ENCODE assay signal across 32 cellular contexts in the genomic region with DNA sequence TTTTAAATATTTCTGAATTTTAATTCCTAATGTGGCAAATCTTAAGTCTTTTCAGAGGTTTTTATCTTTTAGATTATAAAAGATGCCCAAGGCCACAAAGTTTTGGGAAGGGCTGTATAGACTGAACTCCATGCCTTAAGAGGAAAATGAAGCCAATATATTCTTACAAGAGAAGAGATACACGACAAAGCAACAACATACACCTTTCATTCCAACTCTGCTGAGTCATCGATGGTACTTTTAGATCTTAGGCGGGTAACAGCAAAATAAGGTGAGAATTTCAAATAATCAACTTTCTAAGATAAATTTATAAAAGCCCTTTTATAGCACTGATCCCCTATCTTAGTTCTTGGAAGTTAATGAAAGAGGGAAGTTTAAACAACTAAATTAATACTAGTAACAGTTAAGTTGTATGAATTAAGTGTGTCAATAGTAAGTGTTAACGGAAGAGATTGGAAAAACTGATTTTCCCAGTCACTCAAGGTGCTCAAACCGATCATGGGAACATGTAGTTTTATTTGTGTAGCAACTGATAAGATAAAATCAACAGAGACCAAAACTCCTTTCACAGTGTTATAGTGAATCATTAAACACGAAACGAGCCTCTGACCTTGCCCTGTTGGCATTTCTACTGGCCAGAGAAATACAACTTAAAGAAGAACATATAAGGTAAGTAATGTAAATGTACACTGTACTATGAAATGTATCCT. TPM values are rescaled to one million over a fixed set of nuclear protein-coding genes. Genes with fewer than 3 reads are reported as not detected.
DNase-seq lines count a peak whose midpoint lies in the region; ATAC-seq, FAIRE-seq and TF ChIP-seq lines count a peak whose summit lies in the region.
"Had no signal": no experiment of that assay in that cellular context is flagged by ENCODE, and none has a peak within 500 bp of the region (broad histone marks: within the 10 kb centered on the region; RNA-seq: fewer than 3 reads in every experiment).

No MANE protein-coding gene starts in this region.

- H3K4me3 Mint-ChIP-seq in GM23338: no peak overlapping the region
- H3K4me3 Mint-ChIP-seq: CD4-positive, alpha-beta T cell; naive thymus-derived CD8-positive, alpha-beta T cell had no signal

- peak overlapping the region; percentile 73 for H3K27ac Mint-ChIP-seq in GM23338
- H3K27ac Mint-ChIP-seq: activated naive CD4-positive, alpha-beta T cell treated with anti-CD3 and anti-CD28 coated beads, Interleukin-2, amount 50 U/mL, for 72 hours; CD4-positive, alpha-beta T cell had no signal

- no peaks in the 10 kb centered on the region for H3K9me2 ChIP-seq in GM23338 (ENCODE audit: insufficient read depth)

- H3K9me3 Mint-ChIP-seq in GM23338: peaks cover 3% of the 10 kb centered on the region; the same call in 2 of the 3 replicates
- H3K9me3 Mint-ChIP-seq: CD4-positive, alpha-beta T cell had no signal

- intact Hi-C loops in left lung (cut with DNase I): no loop called here

- H3K27me3 ChIP-seq in GM23338 (ENCODE audit: insufficient read depth): no peaks in the 10 kb centered on the region
- H3K27me3 ChIP-seq in left lung: no peaks in the 10 kb centered on the region
- H3K27me3 ChIP-seq: tibial nerve had no signal

- TF ChIP-seq CTCF in GM23338 (conservative IDR thresholded peaks at IDR 0.05; ENCODE audit: low read depth in 2 of 2) (no peak), left lung (IDR thresholded peaks at IDR 0.05) (no peak)

- no peak for DNase-seq in GM23338 (ENCODE audit: low spot score)
- no peak for DNase-seq in left lung
- peak; percentile 35 for DNase-seq in renal cortical epithelial cell (ENCODE audit: low read depth)
- no peak for DNase-seq in DMS153 (lab: John Stamatoyannopoulos, UW)
- DNase-seq: activated CD4-positive, alpha-beta T cell treated with anti-CD3 and anti-CD28 coated beads for 48 hours; activated CD8-positive, alpha-beta memory T cell treated with anti-CD3 and anti-CD28 coated beads for 24 hours; activated effector memory CD4-positive, alpha-beta T cell treated with Interleukin-2 at 50 U/mL for 16 hours; activated T-cell treated with anti-CD3 and anti-CD28 coated beads, Interleukin-2, amount 50 U/mL, for 1 hour; amygdala; CD4-positive, alpha-beta T cell; hippocampal formation; IMR-90; left ventricle myocardium inferior; naive thymus-derived CD8-positive, alpha-beta T cell; NCI-H1048; NCI-H1694; NCI-H446; NCI-H774; SHP77 treated with DMSO at 0.1 percent for 48 hours; SW 1271; T1000 had no signal

- peak overlapping the region; percentile 80 for H2AFZ ChIP-seq in GM23338

- H4K20me1 ChIP-seq in GM23338 (replicated peaks; ENCODE audit: insufficient read depth): no peaks in the 10 kb centered on the region

- H3K27ac ChIP-seq in GM23338 (ENCODE audit: low read depth) (no peak overlapping the region), left lung (no peak overlapping the region)
- H3K27ac ChIP-seq: left ventricle myocardium inferior, skin epidermis, tibial nerve, VCaP had no signal

- peak; percentile 24 for FAIRE-seq in colon (lab: Jason Lieb, UNC)
- FAIRE-seq: GM19239 had no signal

- no peaks in the 10 kb centered on the region for H3K36me3 ChIP-seq in GM23338 (ENCODE audit: insufficient read depth)
- no peaks in the 10 kb centered on the region for H3K36me3 ChIP-seq in left lung
- H3K36me3 ChIP-seq: left ventricle myocardium inferior, tibial nerve had no signal

- H3K4me3 ChIP-seq in GM23338 (no peak overlapping the region), left lung (no peak overlapping the region)
- H3K4me3 ChIP-seq: left ventricle myocardium inferior, skin epidermis, tibial nerve had no signal

- no peak for ATAC-seq in GM23338
- peak; percentile 74 for ATAC-seq in left lung
- no peak for ATAC-seq in HG02798 (IDR thresholded peaks at IDR 0.05; ENCODE audit: poor library complexity, unreplicated experiment)
- ATAC-seq in HG03095 (IDR thresholded peaks at IDR 0.05; ENCODE audit: unreplicated experiment): no peak
- ATAC-seq in HG03520 (IDR thresholded peaks at IDR 0.05; ENCODE audit: unreplicated experiment): no peak
- ATAC-seq: activated naive CD4-positive, alpha-beta T cell treated with anti-CD3 and anti-CD28 coated beads, Interleukin-2, amount 50 U/mL, for 72 hours; naive thymus-derived CD8-positive, alpha-beta T cell had no signal

- H3K4me1 ChIP-seq in GM23338 (ENCODE audit: insufficient read depth) (no peaks in the 10 kb centered on the region), left lung (no peaks in the 10 kb centered on the region)
- H3K4me1 ChIP-seq: left ventricle myocardium inferior, tibial nerve had no signal

- no peaks in the 10 kb centered on the region for H3K79me2 ChIP-seq in GM23338 (replicated peaks; ENCODE audit: insufficient read depth)

- H3K27me3 Mint-ChIP-seq in GM23338 (ENCODE audit: insufficient read depth, low read depth, poor library complexity): no peaks in the 10 kb centered on the region
- H3K27me3 Mint-ChIP-seq: CD4-positive, alpha-beta T cell; naive thymus-derived CD8-positive, alpha-beta T cell had no signal

- H3F3A ChIP-seq in GM23338 (replicated peaks; ENCODE audit: low read depth): no peaks in the 10 kb centered on the region

- H3K4me1 Mint-ChIP-seq in GM23338: peaks cover 6% of the 10 kb centered on the region; the same call in 2 of the 3 replicates
- H3K4me1 Mint-ChIP-seq: naive thymus-derived CD8-positive, alpha-beta T cell had no signal

- H3K4me2 ChIP-seq in GM23338: no peak overlapping the region

- peaks cover 0 to under 1% of the 10 kb centered on the region in 2 donors for H3K9me3 ChIP-seq in left lung
- H3K9me3 ChIP-seq: tibial nerve had no signal

- 0 out of 3 replicates have a peak, but pooled peaks cover 3% of the 10 kb centered on the region for H3K36me3 Mint-ChIP-seq in GM23338 (ENCODE audit: low read depth)
- H3K36me3 Mint-ChIP-seq: naive thymus-derived CD8-positive, alpha-beta T cell had no signal

TF ChIP-seq in GM23338, 12 proteins besides CTCF, POLR2A, EP300 and RAD21 (continues in another document):
- TF ChIP-seq ZNF331 (CRISPR knock-in tag; IDR thresholded peaks at IDR 0.05; ENCODE audit: low read depth) (no peak), EZH2 (IDR thresholded peaks at IDR 0.05; ENCODE audit: low read depth, unreplicated experiment) (no peak), CREB1 (CRISPR knock-in tag; IDR thresholded peaks at IDR 0.05; ENCODE audit: low read depth) (no peak), NANOG (IDR thresholded peaks at IDR 0.05; ENCODE audit: borderline replicate concordance) (no peak), REST (IDR thresholded peaks at IDR 0.05; ENCODE audit: unreplicated experiment) (no peak), JUNB (IDR thresholded peaks at IDR 0.05; ENCODE audit: unreplicated experiment) (no peak)
- TF ChIP-seq, protein P1, sequence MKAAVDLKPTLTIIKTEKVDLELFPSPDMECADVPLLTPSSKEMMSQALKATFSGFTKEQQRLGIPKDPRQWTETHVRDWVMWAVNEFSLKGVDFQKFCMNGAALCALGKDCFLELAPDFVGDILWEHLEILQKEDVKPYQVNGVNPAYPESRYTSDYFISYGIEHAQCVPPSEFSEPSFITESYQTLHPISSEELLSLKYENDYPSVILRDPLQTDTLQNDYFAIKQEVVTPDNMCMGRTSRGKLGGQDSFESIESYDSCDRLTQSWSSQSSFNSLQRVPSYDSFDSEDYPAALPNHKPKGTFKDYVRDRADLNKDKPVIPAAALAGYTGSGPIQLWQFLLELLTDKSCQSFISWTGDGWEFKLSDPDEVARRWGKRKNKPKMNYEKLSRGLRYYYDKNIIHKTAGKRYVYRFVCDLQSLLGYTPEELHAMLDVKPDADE (IDR thresholded peaks at IDR 0.05): no peak

RNA-seq across cellular contexts. Expression of gene PIK3C2G, which starts 18.8 kb away (rescaled TPM):
- not detected in 2 replicates for total RNA-seq in GM23338 (2014; rRNA removed; shearing (Covaris generic))
- polyA plus RNA-seq in GM23338 (2016; fragmentation: Nextera tagmentation; extraction: Ambion mirVana): not detected in 2 replicates
- total RNA-seq in left lung: under 1 TPM; 0.13 to 0.50 TPM
- 0.85 TPM in 1 of 2 replicates, not detected in the other for total RNA-seq in renal cortical epithelial cell
- total RNA-seq: activated naive CD4-positive, alpha-beta T cell treated with anti-CD3 and anti-CD28 coated beads, Interleukin-2, amount 50 U/mL, for 72 hours; CD4-positive, alpha-beta T cell; chondrocyte; H4; IMR-90; left ventricle myocardium inferior; naive thymus-derived CD8-positive, alpha-beta T cell had no signal
- polyA plus RNA-seq: IMR-90; naive thymus-derived CD8-positive, alpha-beta T cell had no signal
